Comparison of ENCODE assay signal across 29 cellular contexts in the genomic region with DNA sequence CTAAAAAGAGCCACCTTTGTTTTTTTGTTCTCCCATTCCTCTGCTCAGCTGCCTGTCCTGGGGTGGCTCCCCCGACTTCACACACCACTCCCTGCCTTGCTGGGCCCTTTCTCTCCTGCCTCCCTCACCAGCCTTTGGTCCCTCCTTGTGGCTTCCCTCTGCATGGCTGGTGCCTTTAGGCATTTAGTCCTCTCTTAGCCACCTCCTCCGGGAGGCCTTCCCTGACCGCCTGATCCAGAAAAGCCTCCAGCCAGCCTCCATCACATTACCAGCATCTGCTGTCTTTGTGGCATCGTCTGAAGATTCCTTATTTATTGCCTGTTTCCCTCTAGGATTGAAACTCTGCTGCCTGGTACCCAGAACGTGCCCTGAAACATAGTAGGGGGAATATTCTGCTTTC.
"Had no signal": no experiment of that assay in that cellular context is flagged by ENCODE, and none has a peak within 500 bp of the region (broad histone marks: within the 10 kb centered on the region; RNA-seq: fewer than 3 reads in every experiment).

No MANE protein-coding gene starts in this region.

- H3K4me3 Mint-ChIP-seq: memory B cell; natural killer cell treated with Interleukin-12 subunit alpha and Interleukin-12 subunit beta and Interleukin-15 and Interleukin-18, amount 100 ng/mL, for 72 hours; neural crest cell; stimulated activated memory B cell treated with anti-CD40 and anti-IgM and Interleukin-4, amounts not matched to agents 10 μg/mL and 1 μg/mL and 100 μg/mL, for 72 hours had no signal

- H3K36me3 ChIP-seq: colonic mucosa, esophagus muscularis mucosa, gastroesophageal sphincter, heart left ventricle, neutrophil, right atrium auricular region, tibial artery, upper lobe of right lung, uterus had no signal

- H3K9me3 Mint-ChIP-seq: natural killer cell treated with Interleukin-12 subunit alpha and Interleukin-12 subunit beta and Interleukin-15 and Interleukin-18, amount 100 ng/mL, for 72 hours; neural crest cell had no signal

- H3K9ac ChIP-seq: parathyroid adenoma had no signal

- DNase-seq: colonic mucosa; dermis blood vessel endothelial cell; effector memory CD4-positive, alpha-beta T cell; foreskin keratinocyte; heart left ventricle; kidney; naive B cell; stimulated activated CD4-positive, alpha-beta T cell treated with anti-CD3 and anti-CD28 coated beads, Interleukin-2, amount 100 ng/mL, for 24 hours; stimulated activated CD4-positive, alpha-beta T cell treated with anti-CD3 and anti-CD28 coated beads, Interleukin-4, amount 100 ng/mL, for 24 hours; stimulated activated naive CD8-positive, alpha-beta T cell treated with anti-CD3 and anti-CD28 coated beads, Interleukin-15, Interleukin-2, amounts not matched to agents 100 U/mL and 50 U/mL, for 24 hours; substantia nigra; testis; tibial artery; upper lobe of right lung; uterus had no signal

- H3K27ac Mint-ChIP-seq: memory B cell; natural killer cell treated with Interleukin-12 subunit alpha and Interleukin-12 subunit beta and Interleukin-15 and Interleukin-18, amount 100 ng/mL, for 72 hours; progenitor cell of endocrine pancreas; stimulated activated memory B cell treated with anti-CD40 and anti-IgM and Interleukin-4, amounts not matched to agents 10 μg/mL and 1 μg/mL and 100 μg/mL, for 72 hours had no signal

- H3K4me3 ChIP-seq: colonic mucosa, esophagus muscularis mucosa, gastroesophageal sphincter, heart left ventricle, hepatocyte, lung, right atrium auricular region, testis, tibial artery, upper lobe of right lung, uterus had no signal

- H3K27ac ChIP-seq: colonic mucosa, esophagus muscularis mucosa, foreskin keratinocyte, gastroesophageal sphincter, heart left ventricle, hepatocyte, neutrophil, parathyroid adenoma, right atrium auricular region, testis, tibial artery, upper lobe of right lung, uterus had no signal

- H3K9me3 ChIP-seq: colonic mucosa, esophagus muscularis mucosa, neutrophil, right atrium auricular region, testis, tibial artery, upper lobe of right lung, uterus had no signal

- H3K4me1 ChIP-seq: colonic mucosa, foreskin keratinocyte, parathyroid adenoma, testis, upper lobe of right lung, uterus had no signal

- H3K27me3 ChIP-seq: colonic mucosa, hepatocyte, right atrium auricular region, testis, uterus had no signal

- H3K79me2 ChIP-seq: hepatocyte, parathyroid adenoma had no signal

- ATAC-seq: foreskin keratinocyte; gastroesophageal sphincter; left lobe of liver; sciatic nerve; stimulated activated memory B cell treated with anti-CD40 and anti-IgM and Interleukin-4, amounts not matched to agents 10 μg/mL and 1 μg/mL and 100 μg/mL, for 72 hours; stimulated activated naive CD8-positive, alpha-beta T cell treated with anti-CD3 and anti-CD28 coated beads, Interleukin-15, Interleukin-2, amounts not matched to agents 100 U/mL and 50 U/mL, for 24 hours; upper lobe of right lung had no signal

- H3K4me2 ChIP-seq: hepatocyte had no signal

- H3K36me3 Mint-ChIP-seq: natural killer cell treated with Interleukin-12 subunit alpha and Interleukin-12 subunit beta and Interleukin-15 and Interleukin-18, amount 100 ng/mL, for 72 hours had no signal

- H2AFZ ChIP-seq: hepatocyte, parathyroid adenoma had no signal
